In the genomic region with DNA sequence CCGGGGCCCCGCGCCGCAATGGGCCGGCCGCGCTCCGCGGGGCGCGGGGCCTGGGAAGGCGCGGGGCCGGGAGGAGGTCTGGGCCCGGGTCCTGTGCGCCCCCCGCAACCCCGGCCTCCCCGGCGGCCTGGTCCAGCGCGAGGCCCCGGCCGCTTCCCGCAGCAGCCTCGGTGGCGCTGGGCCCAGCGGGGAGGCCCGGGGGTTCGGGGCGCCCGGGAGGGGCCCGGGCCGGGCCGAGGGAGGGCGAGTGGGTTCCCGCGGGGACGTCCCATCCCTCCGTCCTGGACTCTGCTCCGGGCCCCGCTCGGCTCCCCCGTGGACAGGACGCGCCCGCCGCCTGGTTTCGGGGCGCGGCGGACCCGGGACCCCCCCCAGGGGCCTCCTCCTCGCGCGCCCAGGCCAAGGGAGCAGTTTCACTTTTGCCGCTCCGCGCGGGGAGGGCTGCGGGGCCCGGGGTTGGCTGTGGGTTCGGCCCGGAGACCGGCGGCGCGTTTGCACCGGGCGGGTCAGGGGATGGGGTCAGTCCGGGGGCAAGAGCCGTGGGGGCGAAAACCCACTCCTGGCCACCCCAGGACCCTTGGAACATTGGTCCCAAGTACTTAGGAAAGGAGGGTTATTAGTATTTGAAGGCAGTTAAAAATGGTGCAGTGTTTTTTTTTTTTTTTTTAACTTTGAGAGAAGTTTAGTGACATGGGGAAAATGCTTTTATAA, we compare ENCODE assay signal across 9 cellular contexts. TPM values are rescaled to one million over a fixed set of nuclear protein-coding genes. Genes with fewer than 3 reads are reported as not detected.
DNase-seq lines count a peak whose midpoint lies in the region; ATAC-seq, FAIRE-seq and TF ChIP-seq lines count a peak whose summit lies in the region.
"Had no signal": no experiment of that assay in that cellular context is flagged by ENCODE, and none has a peak within 500 bp of the region (broad histone marks: within the 10 kb centered on the region; RNA-seq: fewer than 3 reads in every experiment).

No MANE protein-coding gene starts in this region.

- H3K27me3 ChIP-seq in HUES48 (ENCODE audit: control insufficient read depth, insufficient read depth, low read length): peaks cover 19% of the 10 kb centered on the region
- no peaks in the 10 kb centered on the region for H3K27me3 ChIP-seq in endothelial cell of umbilical vein (ENCODE audit: control insufficient read depth in 2 of 2, insufficient read depth in 2 of 2, low read length in 2 of 2)
- no peaks in the 10 kb centered on the region for H3K27me3 ChIP-seq in mucosa of rectum (ENCODE audit: control insufficient read depth in 2 of 2, insufficient read depth in 2 of 2, low read length in 2 of 2)
- H3K27me3 ChIP-seq in subcutaneous abdominal adipose tissue (ENCODE audit: control insufficient read depth in 5 of 5, insufficient read depth in 4 of 5, low read length in 5 of 5): no peaks in the 10 kb centered on the region

- BruUV-seq in endothelial cell of umbilical vein (replicated peaks; lab: Mats Ljungman, UMichigan): no TSS peak

- H3K4me1 ChIP-seq in HUES48 (ENCODE audit: control insufficient read depth, insufficient read depth, low read length): peaks cover 15% of the 10 kb centered on the region
- peaks cover 15% of the 10 kb centered on the region for H3K4me1 ChIP-seq in endothelial cell of umbilical vein (ENCODE audit: control insufficient read depth, extremely low read depth, insufficient read depth, low read length)
- peaks cover 19 to 24% of the 10 kb centered on the region in 2 donors for H3K4me1 ChIP-seq in mucosa of rectum (ENCODE audit: control insufficient read depth in 2 of 2, insufficient read depth in 2 of 2, low read length in 2 of 2)
- peaks cover 3 to 28% (median 24%) of the 10 kb centered on the region in 5 donors for H3K4me1 ChIP-seq in subcutaneous abdominal adipose tissue (ENCODE audit: control insufficient read depth in 5 of 5, insufficient read depth in 5 of 5, low read length in 5 of 5)

- H3K36me3 ChIP-seq in HUES48 (ENCODE audit: control insufficient read depth, insufficient read depth, low read length) (no peaks in the 10 kb centered on the region), endothelial cell of umbilical vein (ENCODE audit: control insufficient read depth in 2 of 2, extremely low read depth in 1 of 2, insufficient read depth in 2 of 2, low read length in 2 of 2) (peaks cover 0 to 2% of the 10 kb centered on the region in 2 experiments), mucosa of rectum (ENCODE audit: control insufficient read depth in 2 of 2, insufficient read depth in 2 of 2, low read length in 2 of 2) (no peaks in the 10 kb centered on the region), subcutaneous abdominal adipose tissue (ENCODE audit: control insufficient read depth in 5 of 5, insufficient read depth in 5 of 5, low read length in 5 of 5) (peaks cover 0 to 8% (median 0%) of the 10 kb centered on the region in 5 donors)

- peaks cover 52% of the 10 kb centered on the region for H3K79me2 ChIP-seq in endothelial cell of umbilical vein (ENCODE audit: control insufficient read depth, insufficient read depth, low read length)

- H3K4me3 ChIP-seq in HUES48 (ENCODE audit: low read depth, low read length) (peak overlapping the region; percentile 54), endothelial cell of umbilical vein (replicated peaks in 1 of 3; ENCODE audit: insufficient read depth in 1 of 3, low read depth in 1 of 3, low read length in 3 of 3) (peak overlapping the region; percentile 88 to 94 (median 92)), mucosa of rectum (ENCODE audit: low read length in 2 of 2) (peak overlapping the region; percentile 67 to 75), subcutaneous abdominal adipose tissue (ENCODE audit: low read depth in 1 of 5, low read length in 5 of 5) (peak overlapping the region; percentile 35 to 74 (median 66))

- no peak overlapping the region for H3K27ac ChIP-seq in HUES48 (ENCODE audit: low read depth, low read length)
- peak overlapping the region; percentile 41 for H3K27ac ChIP-seq in endothelial cell of umbilical vein (ENCODE audit: insufficient read depth, low read depth, low read length)
- H3K27ac ChIP-seq in mucosa of rectum (ENCODE audit: low read depth in 2 of 2, low read length in 2 of 2): peak overlapping the region; percentile 90 to 92
- peak overlapping the region; percentile 60 for H3K27ac ChIP-seq in subcutaneous abdominal adipose tissue (ENCODE audit: low read depth, low read length)

- CTCF ChIA-PET in endothelial cell of umbilical vein (lab: Charles Lee): interaction anchor here (1.0 to 1.5 kb wide), 5 partner anchors 28 to 76 kb away, joined by 3 to 8 read pairs (median 4); no protein-coding TSS in a partner anchor

- no peak overlapping the region for H3K9ac ChIP-seq in HUES48 (ENCODE audit: low read depth, low read length)
- H3K9ac ChIP-seq in endothelial cell of umbilical vein (replicated peaks; ENCODE audit: extremely low read depth, insufficient read depth, low read length): peak overlapping the region; percentile 73
- H3K9ac ChIP-seq in mucosa of rectum (ENCODE audit: low read depth in 1 of 2, low read length in 2 of 2): peak overlapping the region; percentile 27 to 75
- peak overlapping the region in 4 of 5 donors; percentile 1 to 84 (median 76) for H3K9ac ChIP-seq in subcutaneous abdominal adipose tissue (ENCODE audit: low read length in 5 of 5)

- H4K20me1 ChIP-seq in endothelial cell of umbilical vein (replicated peaks; ENCODE audit: control insufficient read depth, extremely low read depth, insufficient read depth, low read length): no peaks in the 10 kb centered on the region

- peak overlapping the region; percentile 59 for H2AFZ ChIP-seq in endothelial cell of umbilical vein (ENCODE audit: low read depth, low read length)

- dilution Hi-C loops in endothelial cell of umbilical vein (cut with MboI; ENCODE audit: extremely low pct_ligation_motif_present, low sequenced_read_pairs): no loop called here

- POLR2A ChIA-PET in endothelial cell of umbilical vein (lab: Charles Lee): interaction anchor here (0.6 kb wide), 1 partner anchor 28 kb away, joined by 3 read pairs; no protein-coding TSS in a partner anchor

- FAIRE-seq in endothelial cell of umbilical vein (lab: Jason Lieb, UNC): no peak
- FAIRE-seq: TTC549 had no signal

- peak overlapping the region; percentile 91 for H3K4me2 ChIP-seq in endothelial cell of umbilical vein (ENCODE audit: insufficient read depth, low read length)

- H3K9me3 ChIP-seq in HUES48 (ENCODE audit: control insufficient read depth, insufficient read depth, low read length) (no peaks in the 10 kb centered on the region), endothelial cell of umbilical vein (replicated peaks; ENCODE audit: control insufficient read depth, insufficient read depth, low read length) (no peaks in the 10 kb centered on the region), mucosa of rectum (ENCODE audit: control insufficient read depth in 2 of 2, low read length in 2 of 2) (no peaks in the 10 kb centered on the region), subcutaneous abdominal adipose tissue (ENCODE audit: control insufficient read depth in 5 of 5, low read length in 5 of 5) (no peaks in the 10 kb centered on the region)

- TF ChIP-seq CTCF in endothelial cell of umbilical vein (IDR thresholded peaks at IDR 0.05; ENCODE audit: extremely low read depth in 1 of 2, insufficient read depth in 1 of 2, low read depth in 1 of 2, low read length in 2 of 2): no peak

- no peak for TF ChIP-seq POLR2A in endothelial cell of umbilical vein (IDR thresholded peaks at IDR 0.05; ENCODE audit: low read depth, low read length)

- H3K9me1 ChIP-seq in endothelial cell of umbilical vein (replicated peaks; ENCODE audit: control insufficient read depth, extremely low read depth, insufficient read depth, low read length): no peaks in the 10 kb centered on the region

- DNase-seq in EL: peak; percentile 46
- DNase-seq in activated CD4-positive, alpha-beta T cell treated with anti-CD3 and anti-CD28 coated beads, Interleukin-2, amount 50 U/mL, for 48 hours: peak; percentile 57 to 63
- no peak for DNase-seq in endothelial cell of umbilical vein (ENCODE audit: low read depth, low spot score)
- no peak for DNase-seq in middle frontal gyrus (ENCODE audit: extremely low spot score, low spot score)

- ATAC-seq in GM18858 (IDR thresholded peaks at IDR 0.05; ENCODE audit: unreplicated experiment): no peak

- intact Hi-C loops in endothelial cell of umbilical vein (cut with micrococcal nuclease): loop anchor here (1.0 to 5.0 kb wide), 3 partner anchors 28 to 73 kb away; no protein-coding TSS in a partner anchor

TF ChIP-seq in endothelial cell of umbilical vein, 7 proteins besides CTCF, POLR2A, EP300 and RAD21:
- TF ChIP-seq GATA2 (IDR thresholded peaks at IDR 0.05; ENCODE audit: insufficient read depth, insufficient read length, low read depth, low read length) (no peak), MYC (IDR thresholded peaks at IDR 0.05; ENCODE audit: low read depth, low read length) (no peak)

RNA-seq across cellular contexts. Expression of a gene that starts 0.6 kb away (rescaled TPM):
- total RNA-seq in endothelial cell of umbilical vein: 71.8 and 76.7 TPM in 2 replicates
- polyA plus RNA-seq in endothelial cell of umbilical vein: 36.8 and 39.9 TPM in 2 replicates
- 36.0 and 40.6 TPM in 2 replicates for polyA plus RNA-seq in endothelial cell of umbilical vein (2011; cell fraction: cytosol; rRNA removed)
- 49.1 TPM in 2 replicates for polyA plus RNA-seq in endothelial cell of umbilical vein (2011; cell fraction: nucleus; rRNA removed)
- 40.4 and 48.5 TPM in 2 replicates for polyA plus RNA-seq in endothelial cell of umbilical vein (2012)
- 83.5 and 100 TPM in 2 replicates for polyA minus RNA-seq in endothelial cell of umbilical vein
- polyA minus RNA-seq in endothelial cell of umbilical vein (2011; cell fraction: cytosol; rRNA and poly(A)+ RNA removed): 18.7 TPM
- 36.3 and 37.6 TPM in 2 replicates for polyA minus RNA-seq in endothelial cell of umbilical vein (2011; cell fraction: nucleus; rRNA and poly(A)+ RNA removed)

Comparison
In these comparisons a context has a peak if more than half of its experiments do, and no peak if none do; other contexts are left out.
1. DNase-seq: peak in EL (single experiment) and activated CD4-positive, alpha-beta T cell treated with anti-CD3 and anti-CD28 coated beads, Interleukin-2, amount 50 U/mL, for 48 hours (2 of 2); none in endothelial cell of umbilical vein (single experiment) and middle frontal gyrus (single experiment).
2. Peak in every context shown above with its lines, with median percentiles within 50 percentile points of each other: H3K4me3 ChIP-seq.